ENCODE assay signal across 1 cellular context in genomic region chr15:88428805-88429605, GRCh38.
TF ChIP-seq lines count a peak whose summit lies in the region.

No MANE protein-coding gene starts in this region.

TF ChIP-seq in K562, 482 proteins besides CTCF, POLR2A, EP300 and RAD21:
- TF ChIP-seq GATAD2B (IDR thresholded peaks at IDR 0.05; ENCODE audit: borderline replicate concordance): no peak
- no peak for TF ChIP-seq NFE2 (IDR thresholded peaks at IDR 0.05; ENCODE audit: low read depth)
- no peak for TF ChIP-seq PTRF (tag; IDR thresholded peaks at IDR 0.05)
- TF ChIP-seq POLR2G (IDR thresholded peaks at IDR 0.05; ENCODE audit: low read depth, low read length): no peak
- no peak for TF ChIP-seq PBX2 (CRISPR knock-in tag; IDR thresholded peaks at IDR 0.05; ENCODE audit: low read depth)
- TF ChIP-seq PBX2 (tag; conservative IDR thresholded peaks at IDR 0.05; ENCODE audit: low read depth): peak; percentile 40; the same call in 1 of the 2 replicates
- TF ChIP-seq MEIS2 (IDR thresholded peaks at IDR 0.05; ENCODE audit: partially characterized antibody): peak; percentile 47
